ENCODE assay signal across 17 cellular contexts in genomic region chr19:3613765-3614661, GRCh38. TPM values are rescaled to one million over a fixed set of nuclear protein-coding genes. Genes with fewer than 3 reads are reported as not detected.
"Had no signal": no experiment of that assay in that cellular context is flagged by ENCODE, and none has a peak within 500 bp of the region (broad histone marks: within the 10 kb centered on the region; RNA-seq: fewer than 3 reads in every experiment).

No MANE protein-coding gene starts in this region.

- H3K27me3 ChIP-seq: ascending aorta, left lung, right atrium auricular region had no signal

- H3K27me3 Mint-ChIP-seq: activated CD4-positive, alpha-beta memory T cell treated with anti-CD3 and anti-CD28 coated beads for 36 hours; activated CD8-positive, alpha-beta memory T cell treated with anti-CD3 and anti-CD28 coated beads, Interleukin-2, amount 10 ng/mL, durations not matched to agents 7 days and 5 days; activated naive CD4-positive, alpha-beta T cell treated with anti-CD3 and anti-CD28 coated beads, Interleukin-2, amount 10 ng/mL, durations not matched to agents 7 days and 5 days; naive thymus-derived CD8-positive, alpha-beta T cell; progenitor cell of endocrine pancreas; type B pancreatic cell had no signal

- H3K9me3 ChIP-seq: ascending aorta, left lung, mucosa of descending colon, right atrium auricular region had no signal

- H3K27ac ChIP-seq: ascending aorta, epithelial cell of prostate, left lung, right atrium auricular region had no signal

- H3K27ac Mint-ChIP-seq: activated CD4-positive, alpha-beta memory T cell treated with anti-CD3 and anti-CD28 coated beads for 36 hours; activated CD8-positive, alpha-beta memory T cell treated with anti-CD3 and anti-CD28 coated beads, Interleukin-2, amount 10 ng/mL, durations not matched to agents 7 days and 5 days; activated naive CD4-positive, alpha-beta T cell treated with anti-CD3 and anti-CD28 coated beads, Interleukin-2, amount 10 ng/mL, durations not matched to agents 7 days and 5 days; progenitor cell of endocrine pancreas; type B pancreatic cell had no signal

- DNase-seq: activated CD4-positive, alpha-beta memory T cell treated with anti-CD3 and anti-CD28 coated beads for 36 hours; activated CD4-positive, alpha-beta T cell treated with anti-CD3 and anti-CD28 coated beads for 1 hour; activated CD8-positive, alpha-beta memory T cell treated with anti-CD3 and anti-CD28 coated beads, Interleukin-2, amount 10 ng/mL, durations not matched to agents 7 days and 5 days; activated naive CD4-positive, alpha-beta T cell treated with anti-CD3 and anti-CD28 coated beads, Interleukin-2, amount 10 ng/mL, durations not matched to agents 7 days and 5 days; activated T-cell treated with anti-CD3 and anti-CD28 coated beads, Interleukin-2, amount 50 U/mL, for 1 hour; naive thymus-derived CD8-positive, alpha-beta T cell; small intestine; stimulated activated CD4-positive, alpha-beta T cell treated with anti-CD3 and anti-CD28 coated beads, Interleukin-4, amount 100 ng/mL, for 4 hours; stimulated activated CD8-positive, alpha-beta memory T cell treated with anti-CD3 and anti-CD28 coated beads, Interleukin-4, amount 100 ng/mL, for 48 hours; stimulated activated naive CD4-positive, alpha-beta T cell treated with Interleukin-2 at 50 U/mL for 16 hours had no signal

- H3K4me3 ChIP-seq: ascending aorta, left lung, mucosa of descending colon, right atrium auricular region had no signal

- H3K4me1 Mint-ChIP-seq: activated CD8-positive, alpha-beta memory T cell treated with anti-CD3 and anti-CD28 coated beads, Interleukin-2, amount 10 ng/mL, durations not matched to agents 7 days and 5 days had no signal

- H3K36me3 Mint-ChIP-seq: type B pancreatic cell had no signal

- H3K4me3 Mint-ChIP-seq: activated CD4-positive, alpha-beta memory T cell treated with anti-CD3 and anti-CD28 coated beads for 36 hours; activated CD8-positive, alpha-beta memory T cell treated with anti-CD3 and anti-CD28 coated beads, Interleukin-2, amount 10 ng/mL, durations not matched to agents 7 days and 5 days; activated naive CD4-positive, alpha-beta T cell treated with anti-CD3 and anti-CD28 coated beads, Interleukin-2, amount 10 ng/mL, durations not matched to agents 7 days and 5 days; naive thymus-derived CD8-positive, alpha-beta T cell; type B pancreatic cell had no signal

- H3K9me3 Mint-ChIP-seq: activated CD4-positive, alpha-beta memory T cell treated with anti-CD3 and anti-CD28 coated beads for 36 hours; activated naive CD4-positive, alpha-beta T cell treated with anti-CD3 and anti-CD28 coated beads, Interleukin-2, amount 10 ng/mL, durations not matched to agents 7 days and 5 days; naive thymus-derived CD8-positive, alpha-beta T cell; type B pancreatic cell had no signal

RNA-seq across cellular contexts. Expression of gene TBXA2R, which starts 7.3 kb away (rescaled TPM):
- total RNA-seq: progenitor cell of endocrine pancreas had no signal

RNA-seq across cellular contexts. Expression of gene GIPC3, which starts 28.7 kb away (rescaled TPM):
- total RNA-seq: progenitor cell of endocrine pancreas had no signal
